ENCODE assay signal across 12 cellular contexts in genomic region chr15:32872606-32873291, GRCh38.
DNase-seq lines count a peak whose midpoint lies in the region; ATAC-seq and TF ChIP-seq lines count a peak whose summit lies in the region.
"Had no signal": no experiment of that assay in that cellular context is flagged by ENCODE, and none has a peak within 500 bp of the region (broad histone marks: within the 10 kb centered on the region; RNA-seq: fewer than 3 reads in every experiment).

No MANE protein-coding gene starts in this region.

- no peak for TF ChIP-seq POLR2A in sigmoid colon (IDR thresholded peaks at IDR 0.05)

- H3K4me3 Mint-ChIP-seq in activated B cell treated with CpG ODN at 0.5 μM for 24 hours = no peak overlapping the region

- H3K4me1 ChIP-seq in right atrium auricular region = peaks cover 0 to 4% of the 10 kb centered on the region in 2 donors
- H3K4me1 ChIP-seq in sigmoid colon = peaks cover 0 to 49% (median 27%) of the 10 kb centered on the region in 4 donors

- WGBS in sigmoid colon, 2 donors = 70 to 82% methylated on average over 5 of the region's 5 CpGs

- intact Hi-C loops in activated B cell treated with CpG ODN at 0.5 μM for 24 hours (cut with micrococcal nuclease) (no loop called here), sigmoid colon (cut with DNase I) (loop anchor here (5.0 kb wide), 1 partner anchor 100 kb away; no protein-coding TSS in a partner anchor)

- no peak overlapping the region for H3K4me3 ChIP-seq in right atrium auricular region
- H3K4me3 ChIP-seq in sigmoid colon = no peak overlapping the region
- H3K4me3 ChIP-seq: BLaER1 had no signal

- peaks cover 5% of the 10 kb centered on the region for H3K27me3 Mint-ChIP-seq in activated B cell treated with CpG ODN at 0.5 μM for 24 hours

- H3K4me1 Mint-ChIP-seq in activated B cell treated with CpG ODN at 0.5 μM for 24 hours = peaks cover 16% of the 10 kb centered on the region

- H3K36me3 Mint-ChIP-seq in activated B cell treated with CpG ODN at 0.5 μM for 24 hours (ENCODE audit: low read depth) = no peaks in the 10 kb centered on the region

- H3K27ac ChIP-seq in right atrium auricular region = peak overlapping the region; percentile 54 to 56
- H3K27ac ChIP-seq in sigmoid colon = peak overlapping the region; percentile 62 to 87 (median 76)
- H3K27ac ChIP-seq: BLaER1, KMS-11 had no signal

- DNase-seq in EH (ENCODE audit: low read depth) (peak; percentile 80), activated B cell treated with CpG ODN at 0.5 μM for 24 hours (no peak), right atrium auricular region (ENCODE audit: low spot score) (peak; percentile 69), sigmoid colon (peak; percentile 93), NCI-H2107 treated with DMSO at 0.1 percent for 48 hours (lab: John Stamatoyannopoulos, UW; ENCODE audit: unreplicated experiment) (no peak)
- no peak for DNase-seq in activated naive CD4-positive, alpha-beta T cell (lab: John Stamatoyannopoulos, UW)
- DNase-seq: hippocampal formation, small intestine had no signal

- H3K27ac Mint-ChIP-seq in activated B cell treated with CpG ODN at 0.5 μM for 24 hours = peak overlapping the region; percentile 10

- CTCF ChIA-PET in activated B cell treated with CpG ODN at 0.5 μM for 24 hours (lab: Charles Lee) = no interaction called here

- TF ChIP-seq CTCF in activated B cell treated with CpG ODN at 0.5 μM for 24 hours (IDR thresholded peaks at IDR 0.05) (no peak), right atrium auricular region (IDR thresholded peaks at IDR 0.05) (no peak), sigmoid colon (IDR thresholded peaks at IDR 0.05) (no peak)

- ATAC-seq in activated B cell treated with CpG ODN at 0.5 μM for 24 hours (ENCODE audit: low read depth) = no peak
- no peak for ATAC-seq in HG02970 (IDR thresholded peaks at IDR 0.05; ENCODE audit: low FRiP score, unreplicated experiment)
- no peak for ATAC-seq in GM21737 (IDR thresholded peaks at IDR 0.05; ENCODE audit: unreplicated experiment)

- peak in 3 of 4 donors; percentile 28 to 58 (median 32) for TF ChIP-seq EP300 in sigmoid colon (IDR thresholded peaks at IDR 0.05)

- H3K9me3 ChIP-seq in right atrium auricular region (no peaks in the 10 kb centered on the region), sigmoid colon (no peaks in the 10 kb centered on the region)
- H3K9me3 ChIP-seq: BLaER1 had no signal

- POLR2A ChIA-PET in activated B cell treated with CpG ODN at 0.5 μM for 24 hours (lab: Charles Lee) = no interaction called here

- no peaks in the 10 kb centered on the region for H3K27me3 ChIP-seq in right atrium auricular region
- H3K27me3 ChIP-seq in sigmoid colon = no peaks in the 10 kb centered on the region
- H3K27me3 ChIP-seq: BLaER1 had no signal

- no peaks in the 10 kb centered on the region for H3K9me3 Mint-ChIP-seq in activated B cell treated with CpG ODN at 0.5 μM for 24 hours

- no peaks in the 10 kb centered on the region for H3K36me3 ChIP-seq in right atrium auricular region
- no peaks in the 10 kb centered on the region for H3K36me3 ChIP-seq in sigmoid colon
- H3K36me3 ChIP-seq: BLaER1 had no signal

Comparison
In these comparisons a context has a peak if more than half of its experiments do, and no peak if none do; other contexts are left out.
1. DNase-seq: peak in EH (single experiment), right atrium auricular region (single experiment) and sigmoid colon (single experiment); none in activated B cell treated with CpG ODN at 0.5 μM for 24 hours (single experiment), activated naive CD4-positive, alpha-beta T cell (0 of 4) and NCI-H2107 treated with DMSO at 0.1 percent for 48 hours (single experiment).